Comparison of ENCODE assay signal across 8 cellular contexts in genomic region chr14:50560929-50561280, GRCh38. TPM values are rescaled to one million over a fixed set of nuclear protein-coding genes. Genes with fewer than 3 reads are reported as not detected.
DNase-seq lines count a peak whose midpoint lies in the region; TF ChIP-seq lines count a peak whose summit lies in the region.

No MANE protein-coding gene starts in this region.

- peak overlapping the region; percentile 77 to 95 (median 88) for H3K27ac ChIP-seq in esophagus squamous epithelium
- H3K27ac ChIP-seq in muscle layer of colon (ENCODE audit: low read depth, low read length): peak overlapping the region; percentile 90

- H3K36me3 ChIP-seq in esophagus squamous epithelium (no peaks in the 10 kb centered on the region), muscle layer of colon (ENCODE audit: insufficient read depth, low read length) (no peaks in the 10 kb centered on the region)

- intact Hi-C loops in esophagus squamous epithelium (cut with DNase I): no loop called here

- H3K4me1 ChIP-seq in esophagus squamous epithelium (peaks cover 0 to 24% (median 6%) of the 10 kb centered on the region in 3 donors), muscle layer of colon (ENCODE audit: insufficient read depth, low read length) (peaks cover 13% of the 10 kb centered on the region)

- TF ChIP-seq CTCF in HFF-Myc (IDR thresholded peaks at IDR 0.05; ENCODE audit: low read depth, low read length, missing control alignments) (no peak), esophagus squamous epithelium (IDR thresholded peaks at IDR 0.05) (no peak)

- no peaks in the 10 kb centered on the region for H3K9me3 ChIP-seq in esophagus squamous epithelium
- no peaks in the 10 kb centered on the region for H3K9me3 ChIP-seq in muscle layer of colon (ENCODE audit: low read length)

- peak overlapping the region; percentile 70 for H3K9ac ChIP-seq in muscle layer of colon (ENCODE audit: low read length)

- H3K27me3 ChIP-seq in esophagus squamous epithelium (no peaks in the 10 kb centered on the region), muscle layer of colon (ENCODE audit: control insufficient read depth in 1 of 2, insufficient read depth in 2 of 2, low read length in 2 of 2) (no peaks in the 10 kb centered on the region)

- WGBS in esophagus squamous epithelium, 2 donors: 0 to 2% methylated on average over 9 to 20 of the region's 21 CpGs

- peak in 1 of 4 donors; percentile 36 for TF ChIP-seq POLR2A in esophagus squamous epithelium (IDR thresholded peaks at IDR 0.05)

- H3K4me3 ChIP-seq in HFF-Myc (replicated peaks; ENCODE audit: low read depth, low read length) (peak overlapping the region; percentile 55), esophagus squamous epithelium (peak overlapping the region; percentile 55 to 81 (median 68)), muscle layer of colon (ENCODE audit: low read depth in 1 of 2, low read length in 2 of 2) (peak overlapping the region; percentile 89 to 90)

- DNase-seq in Ammon's horn (ENCODE audit: low spot score): peak; percentile 90
- no peak for DNase-seq in HFF-Myc (ENCODE audit: extremely low read depth, low read depth)
- DNase-seq in NCI-H748 treated with DMSO at 0.1 percent for 48 hours (lab: John Stamatoyannopoulos, UW): peak; percentile 76
- DNase-seq in activated T-cell treated with anti-CD3 and anti-CD28 coated beads, Interleukin-2, amount 50 U/mL, for 1 hour: peak; percentile 46
- peak; percentile 15 for DNase-seq in esophagus squamous epithelium (lab: John Stamatoyannopoulos, UW)
- DNase-seq in stimulated activated CD8-positive, alpha-beta memory T cell treated with anti-CD3 and anti-CD28 coated beads, Interleukin-7, amount 100 ng/mL, for 24 hours (ENCODE audit: low read depth): peak; percentile 19
- no peak for DNase-seq in NK-92 (lab: John Stamatoyannopoulos, UW; ENCODE audit: unreplicated experiment)

RNA-seq across cellular contexts. Expression of gene ATL1, which starts 1.0 kb away (rescaled TPM):
- total RNA-seq in esophagus squamous epithelium: 1 to 10 TPM; 3.3 to 7.3 (median 6.0) TPM

RNA-seq across cellular contexts. Expression of gene MAP4K5, which starts 28.5 kb away (rescaled TPM):
- total RNA-seq in esophagus squamous epithelium: 100 to 1,000 TPM in 3 of 4 donors, 10 to 100 TPM in 1; 73.6 to 143 (median 124) TPM

Comparison
In these comparisons a context has a peak if more than half of its experiments do, and no peak if none do; other contexts are left out.
1. DNase-seq: peak in Ammon's horn (single experiment), NCI-H748 treated with DMSO at 0.1 percent for 48 hours (single experiment), activated T-cell treated with anti-CD3 and anti-CD28 coated beads, Interleukin-2, amount 50 U/mL, for 1 hour (single experiment), esophagus squamous epithelium (single experiment) and stimulated activated CD8-positive, alpha-beta memory T cell treated with anti-CD3 and anti-CD28 coated beads, Interleukin-7, amount 100 ng/mL, for 24 hours (single experiment); none in HFF-Myc (single experiment) and NK-92 (single experiment).
2. Peak in every context shown above with its lines, with median percentiles within 50 percentile points of each other: H3K4me3 ChIP-seq.